Comparison of ENCODE assay signal across 29 cellular contexts in genomic region chr22:42764895-42765363, GRCh38. TPM values are rescaled to one million over a fixed set of nuclear protein-coding genes. Genes with fewer than 3 reads are reported as not detected.
DNase-seq lines count a peak whose midpoint lies in the region; ATAC-seq, FAIRE-seq and TF ChIP-seq lines count a peak whose summit lies in the region.
"Had no signal": no experiment of that assay in that cellular context is flagged by ENCODE, and none has a peak within 500 bp of the region (broad histone marks: within the 10 kb centered on the region; RNA-seq: fewer than 3 reads in every experiment).

No MANE protein-coding gene starts in this region.

- no peaks in the 10 kb centered on the region for H3K9me3 ChIP-seq in HepG2 (ENCODE audit: low read length)
- no peaks in the 10 kb centered on the region for H3K9me3 ChIP-seq in right lobe of liver
- H3K9me3 ChIP-seq: psoas muscle, SJCRH30, thoracic aorta, vagina had no signal

- H3K4me1 Mint-ChIP-seq in immature natural killer cell = no peaks in the 10 kb centered on the region
- H3K4me1 Mint-ChIP-seq: activated T-helper 17 cell treated with anti-CD3 and anti-CD28 coated beads, Interleukin-2, amount 50 U/mL, for 72 hours had no signal

- H3K36me3 Mint-ChIP-seq in immature natural killer cell = no peaks in the 10 kb centered on the region
- H3K36me3 Mint-ChIP-seq: activated CD4-positive, alpha-beta memory T cell treated with anti-CD3 and anti-CD28 coated beads for 36 hours; activated naive CD4-positive, alpha-beta T cell treated with anti-CD3 and anti-CD28 coated beads, Interleukin-2, amount 50 U/mL, for 72 hours; T-cell had no signal

- no peaks in the 10 kb centered on the region for H4K20me1 ChIP-seq in HepG2 (ENCODE audit: insufficient read depth, low read length)

- intact Hi-C loops in HepG2 (cut with micrococcal nuclease; ENCODE audit: unreplicated experiment) (no loop called here), right lobe of liver (cut with DNase I) (no loop called here)

- FAIRE-seq in HepG2 (lab: Jason Lieb, UNC) (no peak), urothelium cell line (lab: Jason Lieb, UNC) (no peak)
- FAIRE-seq: frontal cortex had no signal

- BruUV-seq in HepG2 (replicated peaks; lab: Mats Ljungman, UMichigan) = no TSS peak

- H3K36me3 ChIP-seq in HepG2 (replicated peaks in 1 of 2; ENCODE audit: control insufficient read depth in 1 of 2, insufficient read depth in 2 of 2, low read length in 2 of 2) (no peaks in the 10 kb centered on the region), right lobe of liver (no peaks in the 10 kb centered on the region)
- H3K36me3 ChIP-seq: SJCRH30, thoracic aorta, vagina had no signal

- no peaks in the 10 kb centered on the region for H3K9me3 Mint-ChIP-seq in immature natural killer cell
- H3K9me3 Mint-ChIP-seq: activated CD4-positive, alpha-beta memory T cell treated with anti-CD3 and anti-CD28 coated beads for 36 hours; activated naive CD4-positive, alpha-beta T cell treated with anti-CD3 and anti-CD28 coated beads, Interleukin-2, amount 50 U/mL, for 72 hours; activated T-helper 17 cell treated with anti-CD3 and anti-CD28 coated beads, Interleukin-2, amount 50 U/mL, for 72 hours; CD4-positive, alpha-beta T cell; stimulated activated naive CD8-positive, alpha-beta T cell treated with anti-CD3 and anti-CD28 coated beads, Interleukin-15, Interleukin-2, amounts not matched to agents 100 ng/mL and 50 ng/mL, for 24 hours; T-cell had no signal

- H3K4me3 ChIP-seq in HepG2 (replicated peaks in 1 of 3; ENCODE audit: insufficient read depth in 1 of 3, low read depth in 2 of 3, low read length in 3 of 3) (peak overlapping the region; percentile 13 to 63 (median 21); a peak in 5 of 6 replicates), right lobe of liver (no peak overlapping the region)
- H3K4me3 ChIP-seq: psoas muscle, SJCRH30, thoracic aorta, vagina had no signal

- no peak overlapping the region for H3K4me3 Mint-ChIP-seq in immature natural killer cell
- H3K4me3 Mint-ChIP-seq: activated CD4-positive, alpha-beta memory T cell treated with anti-CD3 and anti-CD28 coated beads for 36 hours; activated T-helper 17 cell treated with anti-CD3 and anti-CD28 coated beads, Interleukin-2, amount 50 U/mL, for 72 hours; CD4-positive, alpha-beta T cell; stimulated activated naive CD8-positive, alpha-beta T cell treated with anti-CD3 and anti-CD28 coated beads, Interleukin-15, Interleukin-2, amounts not matched to agents 100 ng/mL and 50 ng/mL, for 24 hours; T-cell had no signal

- peak overlapping the region; percentile 25 for H2AFZ ChIP-seq in HepG2 (ENCODE audit: low read length)

- H3K4me1 ChIP-seq in HepG2 (ENCODE audit: insufficient read depth, low read length) (peaks cover 44% of the 10 kb centered on the region), right lobe of liver (peaks cover 0 to 5% (median 2%) of the 10 kb centered on the region in 4 donors)
- H3K4me1 ChIP-seq: psoas muscle had no signal

- TF ChIP-seq CTCF in HepG2 (CRISPR knock-in tag; IDR thresholded peaks at IDR 0.05) (no peak), right lobe of liver (IDR thresholded peaks at IDR 0.05) (no peak)

- H3K27me3 ChIP-seq in HepG2 (ENCODE audit: control insufficient read depth in 1 of 2, insufficient read depth in 2 of 2, low read length in 2 of 2) (peaks cover 2 to 16% of the 10 kb centered on the region in 2 experiments; a peak in 3 of 5 replicates), right lobe of liver (no peaks in the 10 kb centered on the region)
- H3K27me3 ChIP-seq: vagina had no signal

- TF ChIP-seq EP300 in HepG2 (IDR thresholded peaks at IDR 0.05; ENCODE audit: low read depth in 2 of 2, low read length in 2 of 2) (no peak), HepG2 (CRISPR knock-in tag; IDR thresholded peaks at IDR 0.05; ENCODE audit: borderline replicate concordance) (no peak)

- in situ Hi-C loops in HepG2 (cut with HindIII; ENCODE audit: extremely low pct_ligation_motif_present, low pct_unique_long_range_greater_than_20kb) = no loop called here

- H3K9ac ChIP-seq in HepG2 (ENCODE audit: insufficient read depth, low read depth, low read length) = peak overlapping the region; percentile 39; the same call in 1 of the 2 replicates

- H3K79me2 ChIP-seq in HepG2 (ENCODE audit: insufficient read depth, low read length) = no peaks in the 10 kb centered on the region

- no peak overlapping the region for H3K27ac Mint-ChIP-seq in immature natural killer cell
- H3K27ac Mint-ChIP-seq: activated CD4-positive, alpha-beta memory T cell treated with anti-CD3 and anti-CD28 coated beads for 36 hours; activated T-helper 17 cell treated with anti-CD3 and anti-CD28 coated beads, Interleukin-2, amount 50 U/mL, for 72 hours; CD4-positive, alpha-beta T cell; stimulated activated naive CD8-positive, alpha-beta T cell treated with anti-CD3 and anti-CD28 coated beads, Interleukin-15, Interleukin-2, amounts not matched to agents 100 ng/mL and 50 ng/mL, for 24 hours; T-cell had no signal

- no peak; the same call in none of the 3 replicates for ATAC-seq in HepG2
- no peak for ATAC-seq in right lobe of liver
- peak; percentile 5 for ATAC-seq in esophagus mucosa
- no peak for ATAC-seq in left lobe of liver
- ATAC-seq: activated naive CD4-positive, alpha-beta T cell treated with anti-CD3 and anti-CD28 coated beads, Interleukin-2, amount 50 U/mL, for 72 hours; activated T-helper 17 cell treated with anti-CD3 and anti-CD28 coated beads, Interleukin-2, amount 50 U/mL, for 72 hours; psoas muscle; T-cell had no signal

- DNase-seq in HepG2 (ENCODE audit: low spot score) (no peak), right lobe of liver (no peak), MV-4-11 (lab: John Stamatoyannopoulos, UW) (peak; percentile 48), immature natural killer cell (no peak), urothelium cell line (ENCODE audit: low spot score) (no peak), left lobe of liver (ENCODE audit: low spot score) (no peak), kidney tubule cell (ENCODE audit: low spot score) (no peak)
- DNase-seq: activated CD4-positive, alpha-beta memory T cell treated with anti-CD3 and anti-CD28 coated beads for 36 hours; activated CD8-positive, alpha-beta memory T cell treated with anti-CD3 and anti-CD28 coated beads, Interleukin-2, amount 50 U/mL, for 4 hours; caudate nucleus; CD4-positive, alpha-beta T cell; cortex of kidney; EL; KBM-7; mesendoderm; MM.1S; NCI-H2029 treated with DMSO at 0.1 percent for 48 hours; NCI-H2227 treated with DMSO at 0.1 percent for 48 hours; psoas muscle; SJCRH30; T-cell had no signal

- peak overlapping the region; percentile 64 for H3K4me2 ChIP-seq in HepG2 (ENCODE audit: low read depth, low read length)

- POLR2A ChIA-PET in HepG2 (lab: Yijun Ruan, JAX) = interaction anchor here (0.9 kb wide), 1 partner anchor 150 kb away, joined by 4 read pairs; the partner anchor contains the start of gene POLDIP3

- CTCF ChIA-PET in HepG2 (lab: Yijun Ruan, JAX; ENCODE audit: low intra/inter-chr PET ratio, low total read pairs) = no interaction called here

- H3K27me3 Mint-ChIP-seq in immature natural killer cell (ENCODE audit: low read depth in 3 of 3) = no peaks in the 10 kb centered on the region
- H3K27me3 Mint-ChIP-seq: stimulated activated naive CD8-positive, alpha-beta T cell treated with anti-CD3 and anti-CD28 coated beads, Interleukin-15, Interleukin-2, amounts not matched to agents 100 ng/mL and 50 ng/mL, for 24 hours had no signal

- TF ChIP-seq RAD21 in HepG2 (CRISPR knock-in tag; IDR thresholded peaks at IDR 0.05) = no peak

- TF ChIP-seq POLR2A in HepG2 (IDR thresholded peaks at IDR 0.05; ENCODE audit: insufficient read depth in 1 of 2, low read depth in 2 of 2, low read length in 2 of 2) (no peak), right lobe of liver (IDR thresholded peaks at IDR 0.05) (no peak)

- H3K27ac ChIP-seq in HepG2 (ENCODE audit: extremely low read length, insufficient read depth, low read length) (no peak overlapping the region), right lobe of liver (no peak overlapping the region)
- H3K27ac ChIP-seq: 22Rv1, psoas muscle, SJCRH30, thoracic aorta, vagina had no signal

- 14% methylated on average over 7 of the region's 11 CpGs for WGBS in HepG2 (ENCODE audit: low lambda C conversion rate)
- no CpG with 5 or more reads among the region's 11 CpGs for WGBS in right lobe of liver (ENCODE audit: insufficient coverage, low coverage, low lambda C conversion rate, missing lambda C conversion rate)

TF ChIP-seq in HepG2, 621 proteins besides CTCF, POLR2A, EP300 and RAD21 (continues in another document):
- no peak for TF ChIP-seq TCF7 (IDR thresholded peaks at IDR 0.05; ENCODE audit: low read depth)
- peak; percentile 46 for TF ChIP-seq ZNF883 (CRISPR knock-in tag; IDR thresholded peaks at IDR 0.05; ENCODE audit: not compliant biosample characterization)
- no peak for TF ChIP-seq ZSCAN29 (CRISPR knock-in tag; conservative IDR thresholded peaks at IDR 0.05)
- 0 out of 2 replicates have a peak, but pooled peaks have one; percentile 36 for TF ChIP-seq ZNF274 (CRISPR knock-in tag; IDR thresholded peaks at IDR 0.05)

RNA-seq across cellular contexts. Expression of gene A4GALT, which starts 44.3 kb away (rescaled TPM):
- total RNA-seq in HepG2 (2016; rRNA removed; fragmentation: Illumina TruSeq; extraction: Trizol) (0.09 TPM in 1 of 2 replicates, not detected in the other), right lobe of liver (1 to 10 TPM in 5 of 6 experiments, under 1 TPM in 1; 0.86 to 3.7 (median 2.2) TPM), esophagus mucosa (14.3 TPM), left lobe of liver (1.0 TPM)
- not detected in 2 replicates for total RNA-seq in HepG2 (2016; cell fraction: cytosol; rRNA removed; fragmentation: Illumina TruSeq; extraction: Trizol; ENCODE audit: low read depth)
- total RNA-seq in HepG2 (2016; cell fraction: insoluble cytoplasmic fraction; rRNA removed; fragmentation: Illumina TruSeq; extraction: Trizol) = not detected in 2 replicates
- total RNA-seq in HepG2 (2016; cell fraction: membrane; rRNA removed; fragmentation: Illumina TruSeq; extraction: Trizol) = not detected in 2 replicates
- total RNA-seq in HepG2 (2016; cell fraction: nucleus; rRNA removed; fragmentation: Illumina TruSeq; extraction: Trizol) = not detected in 2 replicates
- polyA plus RNA-seq in HepG2 (2011; rRNA removed) (1.1 and 2.7 TPM in 2 replicates), immature natural killer cell (1 to 10 TPM in 1 of 3 donors, under 1 TPM in 1, not detected in 1; 0.38 to 1.1 TPM)
- polyA plus RNA-seq in HepG2 (2011; cell fraction: cytosol; rRNA removed) = 2.5 and 4.5 TPM in 2 replicates
- 3.2 and 3.6 TPM in 2 replicates for polyA plus RNA-seq in HepG2 (2011; cell fraction: nucleus; rRNA removed)
- 0.74 and 1.8 TPM in 2 replicates for polyA plus RNA-seq in HepG2 (2012)
- not detected in 2 replicates for polyA plus RNA-seq in HepG2 (2016; cell fraction: cytosol; fragmentation: Illumina TruSeq; extraction: Trizol; ENCODE audit: low read depth)
- 0.15 TPM in 1 of 2 replicates, not detected in the other for polyA plus RNA-seq in HepG2 (2016; cell fraction: insoluble cytoplasmic fraction; fragmentation: Illumina TruSeq; extraction: Trizol; ENCODE audit: low read depth)
- 0.09 TPM in 1 of 2 replicates, not detected in the other for polyA plus RNA-seq in HepG2 (2016; cell fraction: membrane; fragmentation: Illumina TruSeq; extraction: Trizol; ENCODE audit: low read depth)
- polyA plus RNA-seq in HepG2 (2016; cell fraction: nucleus; fragmentation: Illumina TruSeq; extraction: Trizol; ENCODE audit: insufficient read depth, low read depth) = not detected in 2 replicates
- polyA minus RNA-seq in HepG2 (2011; rRNA and poly(A)+ RNA removed; ENCODE audit: low replicate concordance) = 7.6 and 7.8 TPM in 2 replicates
- 1.5 and 2.5 TPM in 2 replicates for polyA minus RNA-seq in HepG2 (2011; cell fraction: cytosol; rRNA and poly(A)+ RNA removed)
- polyA minus RNA-seq in HepG2 (2011; cell fraction: nucleus; rRNA and poly(A)+ RNA removed) = 2.1 and 2.9 TPM in 2 replicates
- total RNA-seq: activated CD4-positive, alpha-beta memory T cell treated with anti-CD3 and anti-CD28 coated beads for 36 hours; CD4-positive, alpha-beta T cell had no signal

Comparison
In these comparisons a context has a peak if more than half of its experiments do, and no peak if none do; other contexts are left out.
1. H3K4me3 ChIP-seq: peak in HepG2 (3 of 3); none in right lobe of liver (0 of 3).